Comparison of ENCODE assay signal across 8 cellular contexts in the genomic region with DNA sequence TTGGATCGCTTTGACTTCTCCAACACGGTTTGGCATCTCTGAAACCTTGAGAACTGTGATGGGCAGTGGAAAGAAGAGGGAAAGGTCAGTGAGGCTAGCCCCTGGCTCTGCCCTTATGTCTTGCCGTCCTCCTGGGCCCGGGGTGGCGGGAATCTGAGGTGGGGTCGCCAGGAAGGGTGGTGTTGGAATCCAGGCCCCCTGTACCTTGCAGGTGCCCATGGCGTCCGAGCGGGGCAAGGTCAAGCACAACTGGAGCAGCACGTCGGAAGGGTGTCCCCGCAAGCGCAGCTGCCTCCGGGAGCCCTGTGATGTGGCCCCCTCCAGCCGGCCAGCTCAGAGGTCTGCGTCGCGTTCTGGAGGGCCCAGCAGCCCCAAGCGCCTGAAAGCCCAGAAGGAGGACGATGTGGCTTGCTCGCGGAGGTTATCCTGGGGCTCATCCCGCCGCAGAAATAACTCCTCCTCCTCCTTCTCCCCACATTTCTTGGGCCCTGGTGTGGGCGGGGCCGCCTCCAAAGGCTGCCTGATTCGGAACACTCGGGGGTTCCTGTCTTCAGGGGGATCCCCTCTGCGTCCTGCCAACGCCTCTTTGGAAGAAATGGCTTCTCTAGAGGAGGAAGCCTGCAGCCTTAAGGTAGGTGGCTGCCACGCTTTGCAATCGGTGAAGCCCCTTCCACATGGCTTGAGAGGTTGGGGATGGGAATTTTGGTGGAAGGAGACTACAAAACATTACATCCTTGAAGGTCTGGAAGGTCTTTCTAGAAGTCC. TPM values are rescaled to one million over a fixed set of nuclear protein-coding genes. Genes with fewer than 3 reads are reported as not detected.
DNase-seq lines count a peak whose midpoint lies in the region; TF ChIP-seq lines count a peak whose summit lies in the region.

No MANE protein-coding gene starts in this region.

- H3K4me1 ChIP-seq in DOHH2 (ENCODE audit: control insufficient read depth, low read length) (peaks cover 42% of the 10 kb centered on the region), ectodermal cell (ENCODE audit: control insufficient read depth, insufficient read depth, low read length) (no peaks in the 10 kb centered on the region), mesodermal cell (ENCODE audit: control insufficient read depth, insufficient read depth, low read length, poor library complexity, severe bottlenecking) (no peaks in the 10 kb centered on the region)

- peak overlapping the region; percentile 76 for H3K27ac ChIP-seq in DOHH2 (ENCODE audit: low read depth, low read length)
- no peak overlapping the region for H3K27ac ChIP-seq in ectodermal cell (ENCODE audit: insufficient read depth, low read depth, low read length, poor library complexity, severe bottlenecking)
- peak overlapping the region; percentile 78 for H3K27ac ChIP-seq in mesodermal cell (ENCODE audit: low read depth, low read length, severe bottlenecking)

- no peaks in the 10 kb centered on the region for H3K9me2 ChIP-seq in DOHH2 (replicated peaks; ENCODE audit: control insufficient read depth, low read length)

- WGBS in ectodermal cell, 2 experiments = 2% methylated on average over 32 of the region's 32 CpGs
- 1 to 3% methylated on average over 23 to 26 of the region's 32 CpGs for WGBS in mesodermal cell (ENCODE audit: insufficient coverage in 2 of 2), 2 experiments

- peak overlapping the region; percentile 96 for H3K4me3 ChIP-seq in DOHH2 (ENCODE audit: low read length)
- peak overlapping the region; percentile 78 for H3K4me3 ChIP-seq in ectodermal cell (ENCODE audit: insufficient read depth, low read depth, low read length)
- H3K4me3 ChIP-seq in mesodermal cell (ENCODE audit: extremely low read depth, insufficient read depth, low read length, poor library complexity, severe bottlenecking) = peak overlapping the region; percentile 68

- H4K20me1 ChIP-seq in DOHH2 (ENCODE audit: control insufficient read depth, insufficient read depth, low read depth, low read length) = peaks cover 12% of the 10 kb centered on the region; the same call in 1 of the 2 replicates

- H3K4me2 ChIP-seq in DOHH2 (ENCODE audit: low read length) = peak overlapping the region; percentile 95

- H3K27me3 ChIP-seq in DOHH2 (ENCODE audit: control insufficient read depth, low read length) (no peaks in the 10 kb centered on the region), ectodermal cell (ENCODE audit: control insufficient read depth, insufficient read depth, low read length, poor library complexity, severe bottlenecking) (no peaks in the 10 kb centered on the region)

- DNase-seq in HuH-7 (ENCODE audit: low spot score) = peak; percentile 53
- peak; percentile 30 to 52 for DNase-seq in activated CD4-positive, alpha-beta T cell treated with anti-CD3 and anti-CD28 coated beads, Interleukin-2, amount 50 U/mL, for 24 hours (ENCODE audit: low read depth in 1 of 2, low spot score in 1 of 2)
- peak; percentile 55 to 70 for DNase-seq in stimulated activated CD8-positive, alpha-beta memory T cell treated with anti-CD3 and anti-CD28 coated beads, Interleukin-7, amount 100 ng/mL, for 48 hours (ENCODE audit: extremely low read depth in 1 of 2, low read depth in 1 of 2)
- no peak for DNase-seq in GF-D8 (lab: John Stamatoyannopoulos, UW)
- no peak for DNase-seq in HPDE6-E6E7 (ENCODE audit: extremely low spot score)

- H3K36me3 ChIP-seq in DOHH2 (ENCODE audit: control insufficient read depth, low read length) (peaks cover 68% of the 10 kb centered on the region), ectodermal cell (ENCODE audit: control insufficient read depth, insufficient read depth, low read length) (no peaks in the 10 kb centered on the region), mesodermal cell (ENCODE audit: control insufficient read depth, insufficient read depth, low read length) (peaks cover 31% of the 10 kb centered on the region)

- no peaks in the 10 kb centered on the region; the same call in none of the 2 replicates for H3F3A ChIP-seq in DOHH2 (ENCODE audit: control insufficient read depth, insufficient read depth)

- H3K79me2 ChIP-seq in DOHH2 (ENCODE audit: control insufficient read depth, low read length) = peaks cover 64% of the 10 kb centered on the region

- H3K9me3 ChIP-seq in DOHH2 (ENCODE audit: control insufficient read depth, insufficient read depth, low read length) (peaks cover 18% of the 10 kb centered on the region), ectodermal cell (ENCODE audit: control insufficient read depth, low read length) (no peaks in the 10 kb centered on the region), mesodermal cell (ENCODE audit: control insufficient read depth, low read length) (peaks cover 33% of the 10 kb centered on the region)

- no peak for TF ChIP-seq CTCF in DOHH2 (IDR thresholded peaks at IDR 0.05; ENCODE audit: low read depth, low read length, poor library complexity, severe bottlenecking)

RNA-seq across cellular contexts. Expression of gene TATDN2, which starts 0.9 kb away (rescaled TPM):
- 27.5 TPM for polyA plus RNA-seq in ectodermal cell (2013, experiment 1 of 4)
- 21.6 TPM for polyA plus RNA-seq in ectodermal cell (2013, experiment 2 of 4)
- 16.6 TPM for polyA plus RNA-seq in ectodermal cell (2013, experiment 3 of 4)
- 19.5 TPM for polyA plus RNA-seq in ectodermal cell (2013, experiment 4 of 4)
- 19.1 TPM for polyA plus RNA-seq in mesodermal cell (2013, experiment 1 of 2)
- polyA plus RNA-seq in mesodermal cell (2013, experiment 2 of 2) = 16.6 TPM

RNA-seq across cellular contexts. Expression of gene GHRL, which starts 43.6 kb away (rescaled TPM):
- not detected for polyA plus RNA-seq in ectodermal cell (2013, experiment 1 of 4)
- polyA plus RNA-seq in ectodermal cell (2013, experiment 2 of 4) = 0.48 TPM
- polyA plus RNA-seq in ectodermal cell (2013, experiment 3 of 4) = not detected
- 0.32 TPM for polyA plus RNA-seq in ectodermal cell (2013, experiment 4 of 4)
- not detected for polyA plus RNA-seq in mesodermal cell (2013, experiment 1 of 2)
- not detected for polyA plus RNA-seq in mesodermal cell (2013, experiment 2 of 2)

Comparison
In these comparisons a context has a peak if more than half of its experiments do, and no peak if none do; other contexts are left out.
1. DNase-seq: peak in HuH-7 (single experiment), activated CD4-positive, alpha-beta T cell treated with anti-CD3 and anti-CD28 coated beads, Interleukin-2, amount 50 U/mL, for 24 hours (2 of 2) and stimulated activated CD8-positive, alpha-beta memory T cell treated with anti-CD3 and anti-CD28 coated beads, Interleukin-7, amount 100 ng/mL, for 48 hours (2 of 2); none in GF-D8 (single experiment) and HPDE6-E6E7 (single experiment).
2. Peak in every context shown above with its lines, with median percentiles within 50 percentile points of each other: H3K4me3 ChIP-seq.